Comparison of ENCODE assay signal across 11 cellular contexts in the genomic region with DNA sequence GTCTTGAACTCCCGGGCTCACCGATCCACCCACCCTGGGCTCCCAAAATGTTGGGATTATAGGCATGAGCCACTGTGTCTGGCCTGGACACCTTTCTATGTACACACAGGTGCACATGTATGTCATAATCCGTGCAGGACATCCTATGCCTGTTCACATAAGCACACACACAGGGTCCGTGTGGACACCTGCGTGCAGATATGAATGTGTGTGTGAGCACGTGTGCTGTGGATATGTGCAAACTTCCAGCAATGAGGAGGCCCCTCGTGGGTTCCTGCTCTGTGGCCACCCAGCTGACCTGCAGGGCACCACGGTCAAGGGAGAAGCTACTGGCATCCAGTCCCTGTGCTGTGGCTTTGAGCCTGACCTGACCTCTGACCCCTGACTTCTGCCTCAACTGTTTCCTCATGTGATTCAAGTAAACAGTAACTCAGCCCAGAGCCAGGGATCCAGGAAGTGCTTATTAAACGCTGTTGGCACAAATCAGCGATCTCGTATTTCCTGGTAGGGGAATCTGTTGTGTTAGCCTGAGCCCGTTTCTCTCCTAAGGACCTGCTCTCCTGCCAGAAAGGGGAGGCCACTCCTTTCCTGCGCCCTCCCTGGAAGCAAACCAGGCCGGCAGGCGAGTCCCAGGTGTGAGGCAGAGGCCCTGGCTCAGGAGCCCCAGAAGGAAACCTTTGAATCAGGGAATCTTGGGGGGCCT. TPM values are rescaled to one million over a fixed set of nuclear protein-coding genes. Genes with fewer than 3 reads are reported as not detected.
DNase-seq lines count a peak whose midpoint lies in the region; ATAC-seq, FAIRE-seq and TF ChIP-seq lines count a peak whose summit lies in the region.
"Had no signal": no experiment of that assay in that cellular context is flagged by ENCODE, and none has a peak within 500 bp of the region (broad histone marks: within the 10 kb centered on the region; RNA-seq: fewer than 3 reads in every experiment).

No MANE protein-coding gene starts in this region.

- no peaks in the 10 kb centered on the region for H3K36me3 Mint-ChIP-seq in activated CD4-positive, alpha-beta memory T cell treated with anti-CD3 and anti-CD28 coated beads for 36 hours
- H3K36me3 Mint-ChIP-seq: naive B cell had no signal

- no peaks in the 10 kb centered on the region for H3K79me2 ChIP-seq in PC-9 (ENCODE audit: low read depth)

- no peak overlapping the region for H3K27ac Mint-ChIP-seq in activated CD4-positive, alpha-beta memory T cell treated with anti-CD3 and anti-CD28 coated beads for 36 hours

- peak overlapping the region; percentile 61 for H3K27ac ChIP-seq in PC-9
- peak overlapping the region; percentile 50 to 85 (median 68) for H3K27ac ChIP-seq in pancreas

- H3K9me3 Mint-ChIP-seq in activated CD4-positive, alpha-beta memory T cell treated with anti-CD3 and anti-CD28 coated beads for 36 hours = no peaks in the 10 kb centered on the region
- H3K9me3 Mint-ChIP-seq: naive B cell had no signal

- no peak overlapping the region for H2AFZ ChIP-seq in PC-9

- peaks cover 6% of the 10 kb centered on the region for H3K36me3 ChIP-seq in PC-9 (ENCODE audit: low read depth)
- no peaks in the 10 kb centered on the region for H3K36me3 ChIP-seq in pancreas

- intact Hi-C loops in PC-9 (cut with micrococcal nuclease; ENCODE audit: unreplicated experiment) = no loop called here
- intact Hi-C loops in pancreas (cut with DNase I) = no loop called here
- intact Hi-C loops in activated CD4-positive, alpha-beta memory T cell treated with anti-CD3 and anti-CD28 coated beads for 36 hours (cut with micrococcal nuclease) = no loop called here

- CTCF ChIA-PET in PC-9 (lab: Charles Lee) = interaction anchor here (1.0 kb wide), 1 partner anchor 18 kb away, joined by 4 read pairs; no protein-coding TSS in a partner anchor
- CTCF ChIA-PET in activated CD4-positive, alpha-beta memory T cell treated with anti-CD3 and anti-CD28 coated beads for 36 hours (lab: Charles Lee) = no interaction called here

- H3K9me3 ChIP-seq in PC-9 (ENCODE audit: insufficient read depth, low read depth) = no peaks in the 10 kb centered on the region
- H3K9me3 ChIP-seq in pancreas = no peaks in the 10 kb centered on the region

- peak overlapping the region; percentile 47 for H3K4me2 ChIP-seq in PC-9

- POLR2A ChIA-PET in PC-9 (lab: Charles Lee; ENCODE audit: unreplicated experiment) = interaction anchor here (0.8 kb wide), 1 partner anchor 118 kb away, joined by 12 read pairs; no protein-coding TSS in a partner anchor
- POLR2A ChIA-PET in activated CD4-positive, alpha-beta memory T cell treated with anti-CD3 and anti-CD28 coated beads for 36 hours (lab: Charles Lee) = no interaction called here

- H3K4me1 Mint-ChIP-seq in activated CD4-positive, alpha-beta memory T cell treated with anti-CD3 and anti-CD28 coated beads for 36 hours (ENCODE audit: low read depth) = no peaks in the 10 kb centered on the region

- no peaks in the 10 kb centered on the region for H3K9me2 ChIP-seq in PC-9 (ENCODE audit: insufficient read depth)

- 62 to 63% methylated on average over 15 of the region's 15 CpGs for WGBS in pancreas, 2 donors

- DNase-seq in DMS153 treated with DMSO at 0.1 percent for 48 hours (lab: John Stamatoyannopoulos, UW; ENCODE audit: unreplicated experiment) (peak; percentile 80), PC-9 (peak; percentile 71 to 92), fibroblast of gingiva (ENCODE audit: low read depth) (peak; percentile 93), pancreas (peak in 2 of 6 donors; percentile 24 to 48), NCI-H345 (lab: John Stamatoyannopoulos, UW) (no peak)
- no peak for DNase-seq in activated CD4-positive, alpha-beta memory T cell treated with anti-CD3 and anti-CD28 coated beads for 36 hours
- DNase-seq: activated T-cell treated with anti-CD3 and anti-CD28 coated beads, Interleukin-2, amount 50 U/mL, for 1 hour; naive B cell; NCI-H1417 had no signal

- H3K4me1 ChIP-seq in PC-9 (replicated peaks; ENCODE audit: insufficient read depth) = peaks cover 22% of the 10 kb centered on the region
- no peaks in the 10 kb centered on the region for H3K4me1 ChIP-seq in pancreas

- H4K20me1 ChIP-seq in PC-9 (ENCODE audit: insufficient read depth) = no peaks in the 10 kb centered on the region

- BruUV-seq in PC-9 (replicated peaks; lab: Mats Ljungman, UMichigan) = no TSS peak

- peaks cover 45% of the 10 kb centered on the region for H3F3A ChIP-seq in PC-9 (ENCODE audit: insufficient read depth, low read depth)

- ATAC-seq in pancreas (peak; percentile 50 to 85 (median 83)), HG03571 (IDR thresholded peaks at IDR 0.05; ENCODE audit: unreplicated experiment) (no peak), GM19463 (IDR thresholded peaks at IDR 0.05; ENCODE audit: unreplicated experiment) (no peak)

- H3K4me3 ChIP-seq in PC-9 = no peak overlapping the region
- H3K4me3 ChIP-seq in pancreas = no peak overlapping the region

- H3K27me3 ChIP-seq in PC-9 (ENCODE audit: insufficient read depth, low read depth) (no peaks in the 10 kb centered on the region), pancreas (no peaks in the 10 kb centered on the region)

- FAIRE-seq in pancreas (lab: Jason Lieb, UNC) = no peak

- TF ChIP-seq CTCF in PC-9 (conservative IDR thresholded peaks at IDR 0.05) (no peak), pancreas (IDR thresholded peaks at IDR 0.05) (no peak)

- no peak overlapping the region for H3K4me3 Mint-ChIP-seq in activated CD4-positive, alpha-beta memory T cell treated with anti-CD3 and anti-CD28 coated beads for 36 hours

- H3K27me3 Mint-ChIP-seq in activated CD4-positive, alpha-beta memory T cell treated with anti-CD3 and anti-CD28 coated beads for 36 hours = peaks cover 3% of the 10 kb centered on the region
- H3K27me3 Mint-ChIP-seq: naive B cell had no signal

RNA-seq across cellular contexts. Expression of gene CPNE7, which starts 6.5 kb away (rescaled TPM):
- total RNA-seq in PC-9 (2021) (19.5 and 27.8 TPM in 2 replicates), pancreas (1 to 10 TPM in 2 of 6 donors, under 1 TPM in 4; 0.12 to 1.6 (median 0.70) TPM)
- polyA plus RNA-seq in pancreas = 1 to 10 TPM; 3.8 to 4.5 TPM
- total RNA-seq in activated CD4-positive, alpha-beta memory T cell treated with anti-CD3 and anti-CD28 coated beads for 36 hours = 1 to 10 TPM; 6.2 to 7.1 TPM

RNA-seq across cellular contexts. Expression of gene RPL13, which starts 21.5 kb away (rescaled TPM):
- total RNA-seq in PC-9 (2021) (2,045 and 3,124 TPM in 2 replicates), pancreas (1,000 to 10,000 TPM; 1,297 to 2,529 (median 1,763) TPM)
- 1,000 to 10,000 TPM; 3,226 to 6,500 TPM for polyA plus RNA-seq in pancreas
- 1,000 to 10,000 TPM; 3,430 to 3,468 TPM for total RNA-seq in activated CD4-positive, alpha-beta memory T cell treated with anti-CD3 and anti-CD28 coated beads for 36 hours

RNA-seq across cellular contexts. Expression of gene DPEP1, which starts 31.4 kb away (rescaled TPM):
- total RNA-seq in PC-9 (2021) (not detected in 2 replicates), pancreas (100 to 1,000 TPM; 109 to 168 (median 125) TPM)
- 100 to 1,000 TPM; 114 to 149 TPM for polyA plus RNA-seq in pancreas
- total RNA-seq in activated CD4-positive, alpha-beta memory T cell treated with anti-CD3 and anti-CD28 coated beads for 36 hours = not detected

Comparison
In these comparisons a context has a peak if more than half of its experiments do, and no peak if none do; other contexts are left out.
1. DNase-seq: peak in DMS153 treated with DMSO at 0.1 percent for 48 hours (single experiment), PC-9 (2 of 2) and fibroblast of gingiva (single experiment); none in NCI-H345 (single experiment) and activated CD4-positive, alpha-beta memory T cell treated with anti-CD3 and anti-CD28 coated beads for 36 hours (single experiment).
2. ATAC-seq: peak in pancreas (4 of 4); none in HG03571 (single experiment) and GM19463 (single experiment).
3. RNA of gene DPEP1, which starts 31.4 kb away (total RNA-seq): 109 to 168 TPM in pancreas; not detected in PC-9 and not detected in activated CD4-positive, alpha-beta memory T cell treated with anti-CD3 and anti-CD28 coated beads for 36 hours; every median in the first group is over 10 times any median in the second.